22 cellular contexts compared by ENCODE assay signal in genomic region chr3:47916201-47916600, GRCh38.
"Had no signal": no experiment of that assay in that cellular context is flagged by ENCODE, and none has a peak within 500 bp of the region (broad histone marks: within the 10 kb centered on the region; RNA-seq: fewer than 3 reads in every experiment).

No MANE protein-coding gene starts in this region.

- H3K27me3 Mint-ChIP-seq: activated B cell treated with CpG ODN at 0.5 μM for 24 hours; activated CD4-positive, alpha-beta T cell treated with anti-CD3 and anti-CD28 coated beads for 36 hours; activated naive CD4-positive, alpha-beta T cell treated with anti-CD3 and anti-CD28 coated beads, Interleukin-2, amount 10 ng/mL, durations not matched to agents 7 days and 5 days; naive B cell; T-helper 17 cell had no signal

- DNase-seq: activated B cell treated with CpG ODN at 0.5 μM for 24 hours; activated CD4-positive, alpha-beta T cell treated with anti-CD3 and anti-CD28 coated beads for 36 hours; activated CD4-positive, alpha-beta T cell treated with anti-CD3 and anti-CD28 coated beads, Interleukin-2, amount 50 U/mL, for 48 hours; activated effector memory CD4-positive, alpha-beta T cell treated with Interleukin-2 at 50 U/mL for 16 hours; activated naive CD4-positive, alpha-beta T cell treated with anti-CD3 and anti-CD28 coated beads, Interleukin-2, amount 10 ng/mL, durations not matched to agents 7 days and 5 days; activated T-cell treated with anti-CD3 and anti-CD28 coated beads, Interleukin-2, amount 50 U/mL, for 72 hours; body of pancreas; central memory CD4-positive, alpha-beta T cell; dermis blood vessel endothelial cell; effector CD8-positive, alpha-beta T cell; foreskin keratinocyte; hippocampal formation; naive B cell; nucleus accumbens; spleen; stimulated activated CD4-positive, alpha-beta T cell treated with anti-CD3 and anti-CD28 coated beads, Interleukin-4, amount 100 ng/mL, for 1 hour; stimulated activated naive CD4-positive, alpha-beta T cell treated with Interleukin-2 at 50 U/mL for 16 hours; T-helper 17 cell; upper lobe of left lung had no signal

- H3K4me3 Mint-ChIP-seq: activated B cell treated with CpG ODN at 0.5 μM for 24 hours; activated CD4-positive, alpha-beta T cell treated with anti-CD3 and anti-CD28 coated beads for 36 hours; activated naive CD4-positive, alpha-beta T cell treated with anti-CD3 and anti-CD28 coated beads, Interleukin-2, amount 10 ng/mL, durations not matched to agents 7 days and 5 days; activated T-cell treated with anti-CD3 and anti-CD28 coated beads, Interleukin-2, amount 50 U/mL, for 72 hours; naive B cell; T-helper 17 cell had no signal

- H3K9ac ChIP-seq: parathyroid adenoma had no signal

- H3K9me3 Mint-ChIP-seq: activated B cell treated with CpG ODN at 0.5 μM for 24 hours; activated naive CD4-positive, alpha-beta T cell treated with anti-CD3 and anti-CD28 coated beads, Interleukin-2, amount 10 ng/mL, durations not matched to agents 7 days and 5 days; activated T-cell treated with anti-CD3 and anti-CD28 coated beads, Interleukin-2, amount 50 U/mL, for 72 hours; naive B cell had no signal

- H3K27ac ChIP-seq: body of pancreas, foreskin keratinocyte, parathyroid adenoma, upper lobe of left lung had no signal

- H3K27me3 ChIP-seq: body of pancreas, foreskin keratinocyte, spleen, upper lobe of left lung had no signal

- H3K9me3 ChIP-seq: body of pancreas, spleen, thoracic aorta, upper lobe of left lung had no signal

- H3K4me1 Mint-ChIP-seq: activated B cell treated with CpG ODN at 0.5 μM for 24 hours; activated CD4-positive, alpha-beta T cell treated with anti-CD3 and anti-CD28 coated beads for 36 hours; naive B cell had no signal

- ATAC-seq: activated CD4-positive, alpha-beta T cell treated with anti-CD3 and anti-CD28 coated beads for 36 hours; activated T-cell treated with anti-CD3 and anti-CD28 coated beads, Interleukin-2, amount 50 U/mL, for 72 hours; body of pancreas; foreskin keratinocyte; T-helper 17 cell had no signal

- H3K4me3 ChIP-seq: body of pancreas, lung, spleen, thoracic aorta, upper lobe of left lung had no signal

- H3K4me1 ChIP-seq: body of pancreas, spleen, upper lobe of left lung had no signal
